In the genomic region with DNA sequence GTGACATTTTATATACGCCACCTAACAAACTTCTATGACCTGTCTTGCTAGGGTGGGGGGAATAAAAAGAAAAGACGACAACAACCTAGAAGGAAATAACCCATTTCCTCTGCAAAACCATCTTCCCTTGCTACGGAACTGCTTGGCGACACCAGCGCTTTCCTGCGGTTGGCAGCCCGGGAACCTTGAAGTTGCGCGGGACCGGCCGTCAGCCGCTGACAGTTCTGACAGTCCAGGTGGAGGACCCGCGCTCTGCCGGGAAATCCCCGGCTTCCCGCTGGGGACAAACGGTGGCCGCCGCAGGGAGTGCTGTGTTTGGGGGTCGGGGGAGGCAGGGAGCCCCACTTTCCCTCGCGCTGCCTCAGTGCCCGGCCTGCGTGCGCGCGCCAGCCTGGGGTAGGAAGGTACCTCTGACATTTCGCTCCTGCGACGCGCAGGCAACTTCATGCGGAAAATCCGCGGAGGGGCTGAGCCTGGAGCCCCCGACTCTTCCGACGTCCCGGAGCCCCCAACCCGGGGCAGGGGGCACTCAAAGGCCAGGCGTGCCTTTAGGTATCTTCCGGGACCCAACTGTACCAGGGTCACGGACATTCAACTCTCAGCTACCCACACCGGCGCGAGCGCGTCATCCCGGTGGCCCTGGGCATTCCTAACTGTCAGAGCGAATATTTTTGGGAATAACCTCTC, we compare ENCODE assay signal across 1 cellular context.
A peak's percentile ranks its signal among the peaks of the same experiment; 100 is the strongest.
TF ChIP-seq lines count a peak whose summit lies in the region.

No MANE protein-coding gene starts in this region.

TF ChIP-seq in HepG2, 621 proteins besides CTCF, POLR2A, EP300 and RAD21 (continued from another document and continues in another):
- TF ChIP-seq SP1 (IDR thresholded peaks at IDR 0.05) (no peak), SP1 (CRISPR knock-in tag; IDR thresholded peaks at IDR 0.05) (no peak), ZBTB38 (CRISPR knock-in tag; IDR thresholded peaks at IDR 0.05) (peak; percentile 69), MED1 (CRISPR knock-in tag; IDR thresholded peaks at IDR 0.05) (peak; percentile 30; the same call in 1 of the 2 replicates), RBFOX2 (IDR thresholded peaks at IDR 0.05; ENCODE audit: low read depth, low read length) (peak; percentile 58), KDM5B (CRISPR knock-in tag; IDR thresholded peaks at IDR 0.05; ENCODE audit: borderline replicate concordance) (peak; percentile 53; the same call in 1 of the 2 replicates), KDM6A (CRISPR knock-in tag; IDR thresholded peaks at IDR 0.05; ENCODE audit: low read depth) (no peak), ZNF713 (CRISPR knock-in tag; IDR thresholded peaks at IDR 0.05) (0 out of 2 replicates have a peak, but pooled peaks have one; percentile 24), ZSCAN31 (CRISPR knock-in tag; IDR thresholded peaks at IDR 0.05; ENCODE audit: low read depth) (peak; percentile 65; the same call in 1 of the 2 replicates), HOXA9 (CRISPR knock-in tag; IDR thresholded peaks at IDR 0.05; ENCODE audit: borderline replicate concordance) (0 out of 2 replicates have a peak, but pooled peaks have one; percentile 38), YY1 (IDR thresholded peaks at IDR 0.05; ENCODE audit: insufficient read depth, insufficient replicate concordance, low read depth, low read length) (no peak), RFXAP (CRISPR knock-in tag; IDR thresholded peaks at IDR 0.05; ENCODE audit: borderline replicate concordance) (no peak), MYNN (CRISPR knock-in tag; IDR thresholded peaks at IDR 0.05; ENCODE audit: low read depth) (no peak), PHF8 (CRISPR knock-in tag; IDR thresholded peaks at IDR 0.05) (0 out of 2 replicates have a peak, but pooled peaks have one; percentile 33), HHEX (CRISPR knock-in tag; IDR thresholded peaks at IDR 0.05) (no peak), SP4 (CRISPR knock-in tag; IDR thresholded peaks at IDR 0.05) (peak; percentile 22; the same call in 1 of the 2 replicates), ZSCAN21 (CRISPR knock-in tag; IDR thresholded peaks at IDR 0.05; ENCODE audit: borderline replicate concordance) (peak; percentile 39; the same call in 1 of the 2 replicates), MIXL1 (CRISPR knock-in tag; IDR thresholded peaks at IDR 0.05) (no peak), SMAD1 (CRISPR knock-in tag; IDR thresholded peaks at IDR 0.05; ENCODE audit: borderline replicate concordance, low read depth) (0 out of 2 replicates have a peak, but pooled peaks have one; percentile 43), PHF21A (CRISPR knock-in tag; IDR thresholded peaks at IDR 0.05) (peak; percentile 38; the same call in 1 of the 2 replicates), ZNF274 (CRISPR knock-in tag; IDR thresholded peaks at IDR 0.05) (peak; percentile 90; the same call in 1 of the 2 replicates), ZNF235 (CRISPR knock-in tag; IDR thresholded peaks at IDR 0.05; ENCODE audit: borderline replicate concordance) (no peak), ZNF460 (CRISPR knock-in tag; IDR thresholded peaks at IDR 0.05; ENCODE audit: borderline replicate concordance) (no peak), ZNF225 (CRISPR knock-in tag; IDR thresholded peaks at IDR 0.05) (peak; percentile 75; the same call in 1 of the 2 replicates), HDAC2 (CRISPR knock-in tag; IDR thresholded peaks at IDR 0.05) (0 out of 2 replicates have a peak, but pooled peaks have one; percentile 29), ZNF549 (CRISPR knock-in tag; IDR thresholded peaks at IDR 0.05) (no peak), ZNF234 (CRISPR knock-in tag; conservative IDR thresholded peaks at IDR 0.05) (no peak), FOXK2 (IDR thresholded peaks at IDR 0.05) (no peak), ZNF292 (CRISPR knock-in tag; IDR thresholded peaks at IDR 0.05; ENCODE audit: borderline replicate concordance, low read depth) (peak; percentile 90), SOX13 (IDR thresholded peaks at IDR 0.05) (no peak), SOX13 (CRISPR knock-in tag; conservative IDR thresholded peaks at IDR 0.05 in 1 of 2, IDR thresholded peaks at IDR 0.05 in 1 of 2) (peak in 1 of 2 experiments; percentile 5; a peak in 1 of 4 replicates), ZFP41 (CRISPR knock-in tag; IDR thresholded peaks at IDR 0.05; ENCODE audit: borderline replicate concordance) (peak; percentile 85), ZNF569 (CRISPR knock-in tag; IDR thresholded peaks at IDR 0.05; ENCODE audit: borderline replicate concordance) (no peak), HNRNPK (IDR thresholded peaks at IDR 0.05; ENCODE audit: low read depth, low read length, poor library complexity, severe bottlenecking) (no peak), FOXC1 (CRISPR knock-in tag; IDR thresholded peaks at IDR 0.05; ENCODE audit: borderline replicate concordance) (peak; percentile 43; the same call in 1 of the 2 replicates)
- TF ChIP-seq, protein P1, sequence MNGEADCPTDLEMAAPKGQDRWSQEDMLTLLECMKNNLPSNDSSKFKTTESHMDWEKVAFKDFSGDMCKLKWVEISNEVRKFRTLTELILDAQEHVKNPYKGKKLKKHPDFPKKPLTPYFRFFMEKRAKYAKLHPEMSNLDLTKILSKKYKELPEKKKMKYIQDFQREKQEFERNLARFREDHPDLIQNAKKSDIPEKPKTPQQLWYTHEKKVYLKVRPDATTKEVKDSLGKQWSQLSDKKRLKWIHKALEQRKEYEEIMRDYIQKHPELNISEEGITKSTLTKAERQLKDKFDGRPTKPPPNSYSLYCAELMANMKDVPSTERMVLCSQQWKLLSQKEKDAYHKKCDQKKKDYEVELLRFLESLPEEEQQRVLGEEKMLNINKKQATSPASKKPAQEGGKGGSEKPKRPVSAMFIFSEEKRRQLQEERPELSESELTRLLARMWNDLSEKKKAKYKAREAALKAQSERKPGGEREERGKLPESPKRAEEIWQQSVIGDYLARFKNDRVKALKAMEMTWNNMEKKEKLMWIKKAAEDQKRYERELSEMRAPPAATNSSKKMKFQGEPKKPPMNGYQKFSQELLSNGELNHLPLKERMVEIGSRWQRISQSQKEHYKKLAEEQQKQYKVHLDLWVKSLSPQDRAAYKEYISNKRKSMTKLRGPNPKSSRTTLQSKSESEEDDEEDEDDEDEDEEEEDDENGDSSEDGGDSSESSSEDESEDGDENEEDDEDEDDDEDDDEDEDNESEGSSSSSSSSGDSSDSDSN (CRISPR knock-in tag; IDR thresholded peaks at IDR 0.05) = peak; percentile 41; the same call in 1 of the 2 replicates
- TF ChIP-seq, protein P2, sequence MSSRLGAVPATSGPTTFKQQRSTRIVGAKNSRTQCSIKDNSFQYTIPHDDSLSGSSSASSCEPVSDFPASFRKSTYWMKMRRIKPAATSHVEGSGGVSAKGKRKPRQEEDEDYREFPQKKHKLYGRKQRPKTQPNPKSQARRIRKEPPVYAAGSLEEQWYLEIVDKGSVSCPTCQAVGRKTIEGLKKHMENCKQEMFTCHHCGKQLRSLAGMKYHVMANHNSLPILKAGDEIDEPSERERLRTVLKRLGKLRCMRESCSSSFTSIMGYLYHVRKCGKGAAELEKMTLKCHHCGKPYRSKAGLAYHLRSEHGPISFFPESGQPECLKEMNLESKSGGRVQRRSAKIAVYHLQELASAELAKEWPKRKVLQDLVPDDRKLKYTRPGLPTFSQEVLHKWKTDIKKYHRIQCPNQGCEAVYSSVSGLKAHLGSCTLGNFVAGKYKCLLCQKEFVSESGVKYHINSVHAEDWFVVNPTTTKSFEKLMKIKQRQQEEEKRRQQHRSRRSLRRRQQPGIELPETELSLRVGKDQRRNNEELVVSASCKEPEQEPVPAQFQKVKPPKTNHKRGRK (CRISPR knock-in tag; IDR thresholded peaks at IDR 0.05) = 0 out of 2 replicates have a peak, but pooled peaks have one; percentile 40
- TF ChIP-seq, protein P3, sequence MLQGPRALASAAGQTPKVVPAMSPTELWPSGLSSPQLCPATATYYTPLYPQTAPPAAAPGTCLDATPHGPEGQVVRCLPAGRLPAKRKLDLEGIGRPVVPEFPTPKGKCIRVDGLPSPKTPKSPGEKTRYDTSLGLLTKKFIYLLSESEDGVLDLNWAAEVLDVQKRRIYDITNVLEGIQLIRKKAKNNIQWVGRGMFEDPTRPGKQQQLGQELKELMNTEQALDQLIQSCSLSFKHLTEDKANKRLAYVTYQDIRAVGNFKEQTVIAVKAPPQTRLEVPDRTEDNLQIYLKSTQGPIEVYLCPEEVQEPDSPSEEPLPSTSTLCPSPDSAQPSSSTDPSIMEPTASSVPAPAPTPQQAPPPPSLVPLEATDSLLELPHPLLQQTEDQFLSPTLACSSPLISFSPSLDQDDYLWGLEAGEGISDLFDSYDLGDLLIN (CRISPR knock-in tag; IDR thresholded peaks at IDR 0.05; ENCODE audit: borderline replicate concordance) = no peak
- TF ChIP-seq, protein P4, sequence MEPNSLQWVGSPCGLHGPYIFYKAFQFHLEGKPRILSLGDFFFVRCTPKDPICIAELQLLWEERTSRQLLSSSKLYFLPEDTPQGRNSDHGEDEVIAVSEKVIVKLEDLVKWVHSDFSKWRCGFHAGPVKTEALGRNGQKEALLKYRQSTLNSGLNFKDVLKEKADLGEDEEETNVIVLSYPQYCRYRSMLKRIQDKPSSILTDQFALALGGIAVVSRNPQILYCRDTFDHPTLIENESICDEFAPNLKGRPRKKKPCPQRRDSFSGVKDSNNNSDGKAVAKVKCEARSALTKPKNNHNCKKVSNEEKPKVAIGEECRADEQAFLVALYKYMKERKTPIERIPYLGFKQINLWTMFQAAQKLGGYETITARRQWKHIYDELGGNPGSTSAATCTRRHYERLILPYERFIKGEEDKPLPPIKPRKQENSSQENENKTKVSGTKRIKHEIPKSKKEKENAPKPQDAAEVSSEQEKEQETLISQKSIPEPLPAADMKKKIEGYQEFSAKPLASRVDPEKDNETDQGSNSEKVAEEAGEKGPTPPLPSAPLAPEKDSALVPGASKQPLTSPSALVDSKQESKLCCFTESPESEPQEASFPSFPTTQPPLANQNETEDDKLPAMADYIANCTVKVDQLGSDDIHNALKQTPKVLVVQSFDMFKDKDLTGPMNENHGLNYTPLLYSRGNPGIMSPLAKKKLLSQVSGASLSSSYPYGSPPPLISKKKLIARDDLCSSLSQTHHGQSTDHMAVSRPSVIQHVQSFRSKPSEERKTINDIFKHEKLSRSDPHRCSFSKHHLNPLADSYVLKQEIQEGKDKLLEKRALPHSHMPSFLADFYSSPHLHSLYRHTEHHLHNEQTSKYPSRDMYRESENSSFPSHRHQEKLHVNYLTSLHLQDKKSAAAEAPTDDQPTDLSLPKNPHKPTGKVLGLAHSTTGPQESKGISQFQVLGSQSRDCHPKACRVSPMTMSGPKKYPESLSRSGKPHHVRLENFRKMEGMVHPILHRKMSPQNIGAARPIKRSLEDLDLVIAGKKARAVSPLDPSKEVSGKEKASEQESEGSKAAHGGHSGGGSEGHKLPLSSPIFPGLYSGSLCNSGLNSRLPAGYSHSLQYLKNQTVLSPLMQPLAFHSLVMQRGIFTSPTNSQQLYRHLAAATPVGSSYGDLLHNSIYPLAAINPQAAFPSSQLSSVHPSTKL (CRISPR knock-in tag; IDR thresholded peaks at IDR 0.05) = peak; percentile 43
- TF ChIP-seq, protein P5, sequence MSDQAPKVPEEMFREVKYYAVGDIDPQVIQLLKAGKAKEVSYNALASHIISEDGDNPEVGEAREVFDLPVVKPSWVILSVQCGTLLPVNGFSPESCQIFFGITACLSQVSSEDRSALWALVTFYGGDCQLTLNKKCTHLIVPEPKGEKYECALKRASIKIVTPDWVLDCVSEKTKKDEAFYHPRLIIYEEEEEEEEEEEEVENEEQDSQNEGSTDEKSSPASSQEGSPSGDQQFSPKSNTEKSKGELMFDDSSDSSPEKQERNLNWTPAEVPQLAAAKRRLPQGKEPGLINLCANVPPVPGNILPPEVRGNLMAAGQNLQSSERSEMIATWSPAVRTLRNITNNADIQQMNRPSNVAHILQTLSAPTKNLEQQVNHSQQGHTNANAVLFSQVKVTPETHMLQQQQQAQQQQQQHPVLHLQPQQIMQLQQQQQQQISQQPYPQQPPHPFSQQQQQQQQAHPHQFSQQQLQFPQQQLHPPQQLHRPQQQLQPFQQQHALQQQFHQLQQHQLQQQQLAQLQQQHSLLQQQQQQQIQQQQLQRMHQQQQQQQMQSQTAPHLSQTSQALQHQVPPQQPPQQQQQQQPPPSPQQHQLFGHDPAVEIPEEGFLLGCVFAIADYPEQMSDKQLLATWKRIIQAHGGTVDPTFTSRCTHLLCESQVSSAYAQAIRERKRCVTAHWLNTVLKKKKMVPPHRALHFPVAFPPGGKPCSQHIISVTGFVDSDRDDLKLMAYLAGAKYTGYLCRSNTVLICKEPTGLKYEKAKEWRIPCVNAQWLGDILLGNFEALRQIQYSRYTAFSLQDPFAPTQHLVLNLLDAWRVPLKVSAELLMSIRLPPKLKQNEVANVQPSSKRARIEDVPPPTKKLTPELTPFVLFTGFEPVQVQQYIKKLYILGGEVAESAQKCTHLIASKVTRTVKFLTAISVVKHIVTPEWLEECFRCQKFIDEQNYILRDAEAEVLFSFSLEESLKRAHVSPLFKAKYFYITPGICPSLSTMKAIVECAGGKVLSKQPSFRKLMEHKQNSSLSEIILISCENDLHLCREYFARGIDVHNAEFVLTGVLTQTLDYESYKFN (CRISPR knock-in tag; conservative IDR thresholded peaks at IDR 0.05) = 0 out of 2 replicates have a peak, but pooled peaks have one; percentile 4
- TF ChIP-seq, protein P6, sequence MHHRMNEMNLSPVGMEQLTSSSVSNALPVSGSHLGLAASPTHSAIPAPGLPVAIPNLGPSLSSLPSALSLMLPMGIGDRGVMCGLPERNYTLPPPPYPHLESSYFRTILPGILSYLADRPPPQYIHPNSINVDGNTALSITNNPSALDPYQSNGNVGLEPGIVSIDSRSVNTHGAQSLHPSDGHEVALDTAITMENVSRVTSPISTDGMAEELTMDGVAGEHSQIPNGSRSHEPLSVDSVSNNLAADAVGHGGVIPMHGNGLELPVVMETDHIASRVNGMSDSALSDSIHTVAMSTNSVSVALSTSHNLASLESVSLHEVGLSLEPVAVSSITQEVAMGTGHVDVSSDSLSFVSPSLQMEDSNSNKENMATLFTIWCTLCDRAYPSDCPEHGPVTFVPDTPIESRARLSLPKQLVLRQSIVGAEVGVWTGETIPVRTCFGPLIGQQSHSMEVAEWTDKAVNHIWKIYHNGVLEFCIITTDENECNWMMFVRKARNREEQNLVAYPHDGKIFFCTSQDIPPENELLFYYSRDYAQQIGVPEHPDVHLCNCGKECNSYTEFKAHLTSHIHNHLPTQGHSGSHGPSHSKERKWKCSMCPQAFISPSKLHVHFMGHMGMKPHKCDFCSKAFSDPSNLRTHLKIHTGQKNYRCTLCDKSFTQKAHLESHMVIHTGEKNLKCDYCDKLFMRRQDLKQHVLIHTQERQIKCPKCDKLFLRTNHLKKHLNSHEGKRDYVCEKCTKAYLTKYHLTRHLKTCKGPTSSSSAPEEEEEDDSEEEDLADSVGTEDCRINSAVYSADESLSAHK (CRISPR knock-in tag; IDR thresholded peaks at IDR 0.05; ENCODE audit: borderline replicate concordance) = no peak
- TF ChIP-seq, protein P7, sequence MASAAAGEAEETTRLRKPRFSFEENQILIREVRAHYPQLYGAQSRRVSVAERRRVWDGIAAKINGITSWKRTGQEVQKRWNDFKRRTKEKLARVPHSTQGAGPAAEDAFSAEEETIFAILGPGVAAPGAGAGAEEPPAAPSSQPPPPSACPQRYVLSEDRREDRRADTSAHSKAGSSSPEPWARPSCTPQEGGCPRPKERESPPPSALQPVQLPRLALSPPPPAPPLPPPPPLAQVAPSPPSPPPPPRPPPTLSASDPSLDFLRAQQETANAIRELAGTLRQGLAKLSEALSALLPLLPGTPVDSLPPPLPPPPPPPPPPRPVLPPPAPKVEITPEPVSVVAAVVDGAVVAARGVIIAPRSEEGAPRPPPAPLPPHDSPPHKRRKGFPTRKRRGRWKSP (CRISPR knock-in tag; IDR thresholded peaks at IDR 0.05) = peak; percentile 45; the same call in 1 of the 2 replicates
- TF ChIP-seq, protein P8, sequence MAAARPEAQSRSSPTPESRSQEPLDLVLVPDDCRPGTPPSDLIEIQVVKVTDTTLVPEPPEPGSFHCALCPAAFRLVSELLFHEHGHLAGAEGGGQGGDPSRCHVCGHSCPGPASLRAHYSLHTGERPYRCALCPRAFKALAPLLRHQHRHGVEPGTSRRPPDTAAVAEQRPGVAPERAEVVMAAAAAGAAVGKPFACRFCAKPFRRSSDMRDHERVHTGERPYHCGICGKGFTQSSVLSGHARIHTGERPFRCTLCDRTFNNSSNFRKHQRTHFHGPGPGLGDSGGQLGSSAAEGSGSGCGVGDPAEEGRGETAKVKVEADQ (CRISPR knock-in tag; IDR thresholded peaks at IDR 0.05; ENCODE audit: borderline replicate concordance) = 0 out of 2 replicates have a peak, but pooled peaks have one; percentile 70
